1 cellular context compared by ENCODE assay signal in genomic region chr13:44238011-44238421, GRCh38.
TF ChIP-seq lines count a peak whose summit lies in the region.

No MANE protein-coding gene starts in this region.

TF ChIP-seq in GM12878, 131 proteins besides CTCF, POLR2A, EP300 and RAD21 (continued from another document):
- TF ChIP-seq ELK1 (IDR thresholded peaks at IDR 0.05; ENCODE audit: low read depth, low read length) (no peak), TCF3 (IDR thresholded peaks at IDR 0.05; ENCODE audit: borderline replicate concordance, insufficient read depth, low read depth, low read length) (no peak), SIX5 (IDR thresholded peaks at IDR 0.05; ENCODE audit: low read depth, low read length, severe bottlenecking) (no peak), SMC3 (IDR thresholded peaks at IDR 0.05; ENCODE audit: borderline replicate concordance, low read length) (no peak)
